Comparison of ENCODE assay signal across 1 cellular context in genomic region chr10:63268798-63269503, GRCh38.
TF ChIP-seq lines count a peak whose summit lies in the region.

No MANE protein-coding gene starts in this region.

TF ChIP-seq in K562, 482 proteins besides CTCF, POLR2A, EP300 and RAD21 (continued from another document):
- TF ChIP-seq NKRF (IDR thresholded peaks at IDR 0.05; ENCODE audit: borderline replicate concordance) = peak; percentile 64; the same call in 1 of the 2 replicates
- TF ChIP-seq FUS (optimal IDR thresholded peaks at IDR 0.05; ENCODE audit: low read depth, low read length) = no peak
- no peak for TF ChIP-seq RFX5 (IDR thresholded peaks at IDR 0.05; ENCODE audit: low read depth, low read length)
- TF ChIP-seq SRSF7 (optimal IDR thresholded peaks at IDR 0.05; ENCODE audit: low read depth, low read length) = no peak
- TF ChIP-seq MBD1 (CRISPR knock-in tag; IDR thresholded peaks at IDR 0.05) = no peak
- no peak for TF ChIP-seq ATF2 (CRISPR knock-in tag; IDR thresholded peaks at IDR 0.05)
- TF ChIP-seq FOXA3 (CRISPR knock-in tag; conservative IDR thresholded peaks at IDR 0.05 in 1 of 2, IDR thresholded peaks at IDR 0.05 in 1 of 2) = no peak
- peak; percentile 74 for TF ChIP-seq E2F8 (IDR thresholded peaks at IDR 0.05; ENCODE audit: low read depth, partially characterized antibody)
- TF ChIP-seq ZNF133 (CRISPR knock-in tag; IDR thresholded peaks at IDR 0.05) = no peak
- peak; percentile 35; the same call in 1 of the 2 replicates for TF ChIP-seq KLF16 (IDR thresholded peaks at IDR 0.05)
- peak; percentile 70 for TF ChIP-seq L3MBTL2 (IDR thresholded peaks at IDR 0.05)
- TF ChIP-seq KDM2B (CRISPR knock-in tag; IDR thresholded peaks at IDR 0.05) = no peak
- TF ChIP-seq SMAD4 (CRISPR knock-in tag; conservative IDR thresholded peaks at IDR 0.05) = peak; percentile 95
- TF ChIP-seq ZNF707 (CRISPR knock-in tag; conservative IDR thresholded peaks at IDR 0.05) = no peak
- no peak for TF ChIP-seq ZFP30 (CRISPR knock-in tag; IDR thresholded peaks at IDR 0.05; ENCODE audit: borderline replicate concordance)
- TF ChIP-seq CBX8 (IDR thresholded peaks at IDR 0.05; ENCODE audit: borderline replicate concordance, extremely low read depth, low read depth, low read length, poor library complexity, severe bottlenecking) = no peak
- no peak for TF ChIP-seq IRF9 (tag; IDR thresholded peaks at IDR 0.05)
- TF ChIP-seq GTF2E2 (tag; IDR thresholded peaks at IDR 0.05) = peak; percentile 85; the same call in 1 of the 2 replicates
- TF ChIP-seq SREBF1 (IDR thresholded peaks at IDR 0.05; ENCODE audit: borderline replicate concordance, low read depth, low read length) = no peak
- peak; percentile 95 for TF ChIP-seq JUN (IDR thresholded peaks at IDR 0.05; ENCODE audit: borderline replicate concordance, low read depth, low read length)
- peak; percentile 84; the same call in 1 of the 2 replicates for TF ChIP-seq JUN (CRISPR knock-in tag; IDR thresholded peaks at IDR 0.05; ENCODE audit: borderline replicate concordance)
- no peak for TF ChIP-seq EWSR1 (IDR thresholded peaks at IDR 0.05; ENCODE audit: borderline replicate concordance, low read depth, partially characterized antibody)
- no peak for TF ChIP-seq NFIX (CRISPR knock-in tag; IDR thresholded peaks at IDR 0.05; ENCODE audit: low read depth)
- 0 out of 2 replicates have a peak, but pooled peaks have one; percentile 31 for TF ChIP-seq MBD2 (IDR thresholded peaks at IDR 0.05; ENCODE audit: borderline replicate concordance, low read depth)
- TF ChIP-seq NFXL1 (CRISPR knock-in tag; IDR thresholded peaks at IDR 0.05) = no peak
- no peak for TF ChIP-seq HNRNPUL1 (IDR thresholded peaks at IDR 0.05; ENCODE audit: low read length)
- TF ChIP-seq CEBPG (CRISPR knock-in tag; IDR thresholded peaks at IDR 0.05) = peak; percentile 68; the same call in 1 of the 2 replicates
- no peak for TF ChIP-seq CEBPG (tag; conservative IDR thresholded peaks at IDR 0.05 in 1 of 2, IDR thresholded peaks at IDR 0.05 in 1 of 2)
